28 cellular contexts compared by ENCODE assay signal in genomic region chr4:12203945-12204344, GRCh38.
"Had no signal": no experiment of that assay in that cellular context is flagged by ENCODE, and none has a peak within 500 bp of the region (broad histone marks: within the 10 kb centered on the region; RNA-seq: fewer than 3 reads in every experiment).

No MANE protein-coding gene starts in this region.

- H3K9me3 ChIP-seq: SJCRH30 had no signal

- H3K27ac ChIP-seq: cardiac muscle cell, SJCRH30, SK-N-MC had no signal

- ATAC-seq: activated CD8-positive, alpha-beta T cell treated with anti-CD3 and anti-CD28 coated beads for 36 hours; activated T-cell treated with anti-CD3 and anti-CD28 coated beads, Interleukin-2, amount 50 U/mL, for 72 hours; activated T-helper 17 cell treated with anti-CD3 and anti-CD28 coated beads, Interleukin-2, amount 50 U/mL, for 72 hours; Panc1 had no signal

- FAIRE-seq: TTC549 had no signal

- H3K27me3 ChIP-seq: cardiac muscle cell, SJCRH30 had no signal

- H3K4me1 ChIP-seq: SJCRH30 had no signal

- DNase-seq: activated CD4-positive, alpha-beta T cell treated with anti-CD3 and anti-CD28 coated beads, Interleukin-2, amount 10 ng/mL, durations not matched to agents 24 days and 14 days; activated CD4-positive, alpha-beta T cell treated with anti-CD3 and anti-CD28 coated beads, Interleukin-2, amount 50 U/mL, for 4 hours; activated CD8-positive, alpha-beta T cell treated with anti-CD3 and anti-CD28 coated beads for 36 hours; activated effector memory CD4-positive, alpha-beta T cell treated with anti-CD3 and anti-CD28 coated beads, Interleukin-2, amount 50 U/mL, for 16 hours; activated naive CD4-positive, alpha-beta T cell; activated naive CD4-positive, alpha-beta T cell treated with anti-CD3 and anti-CD28 coated beads, Interleukin-2, amount 50 U/mL, for 16 hours; activated naive CD8-positive, alpha-beta T cell treated with anti-CD3 and anti-CD28 coated beads for 36 hours; activated T-cell treated with anti-CD3 and anti-CD28 coated beads, Interleukin-2, amount 50 U/mL, for 1 hour; activated T-cell treated with anti-CD3 and anti-CD28 coated beads, Interleukin-2, amount 50 U/mL, for 72 hours; amniotic stem cell; aorta; MM.1S; MV-4-11; NCI-H1092; NCI-H1436 treated with DMSO at 0.1 percent for 48 hours; NCI-H1694 treated with DMSO at 0.1 percent for 48 hours; NCI-H2029; NCI-H2171; NCI-H510A; NCI-H526; NCI-H748 treated with DMSO at 0.1 percent for 48 hours; SHP77; SJCRH30 had no signal

- H3K36me3 ChIP-seq: cardiac muscle cell, SJCRH30 had no signal

- H3K4me3 ChIP-seq: cardiac muscle cell, SJCRH30, SK-N-MC had no signal
